Comparison of ENCODE assay signal across 1 cellular context in the genomic region with DNA sequence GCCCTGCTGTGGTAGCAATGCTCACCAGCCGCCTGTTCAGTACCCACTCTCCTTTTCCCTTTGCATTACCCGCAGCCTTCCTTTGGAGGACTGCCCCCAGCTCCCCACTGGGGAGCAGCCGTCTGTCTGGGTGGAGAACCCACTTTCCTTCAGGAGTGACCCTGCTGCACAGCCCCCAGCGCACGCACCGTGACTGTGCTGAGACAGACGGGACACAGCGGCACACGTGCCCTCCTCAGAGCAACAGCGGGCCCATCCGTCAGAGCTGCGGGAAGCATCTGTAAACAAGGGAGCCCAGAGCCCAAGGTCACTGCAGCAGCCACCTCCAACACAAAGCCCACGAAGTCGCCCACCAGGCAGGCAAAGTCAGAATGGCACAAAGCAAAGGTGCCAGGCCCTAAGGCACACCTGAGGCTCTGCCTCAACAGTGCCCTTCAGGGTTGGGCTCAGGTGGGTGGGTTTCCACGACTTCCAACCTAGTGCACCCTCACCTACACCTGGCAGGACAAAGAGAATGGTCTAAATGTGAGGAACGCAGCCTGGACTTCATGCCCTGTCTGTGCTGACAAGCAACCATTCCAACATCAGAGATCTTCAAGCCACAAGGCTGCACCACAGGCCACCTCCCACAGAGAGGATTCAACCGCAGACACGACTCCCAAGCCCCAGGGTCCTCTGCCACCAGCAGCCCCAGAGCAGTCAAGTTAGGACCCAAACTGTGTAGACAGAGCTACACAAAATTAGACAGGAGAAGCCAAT.
TF ChIP-seq lines count a peak whose summit lies in the region.

No MANE protein-coding gene starts in this region.

TF ChIP-seq in HepG2, 621 proteins besides CTCF, POLR2A, EP300 and RAD21 (continued from another document and continues in another):
- TF ChIP-seq, protein P1, sequence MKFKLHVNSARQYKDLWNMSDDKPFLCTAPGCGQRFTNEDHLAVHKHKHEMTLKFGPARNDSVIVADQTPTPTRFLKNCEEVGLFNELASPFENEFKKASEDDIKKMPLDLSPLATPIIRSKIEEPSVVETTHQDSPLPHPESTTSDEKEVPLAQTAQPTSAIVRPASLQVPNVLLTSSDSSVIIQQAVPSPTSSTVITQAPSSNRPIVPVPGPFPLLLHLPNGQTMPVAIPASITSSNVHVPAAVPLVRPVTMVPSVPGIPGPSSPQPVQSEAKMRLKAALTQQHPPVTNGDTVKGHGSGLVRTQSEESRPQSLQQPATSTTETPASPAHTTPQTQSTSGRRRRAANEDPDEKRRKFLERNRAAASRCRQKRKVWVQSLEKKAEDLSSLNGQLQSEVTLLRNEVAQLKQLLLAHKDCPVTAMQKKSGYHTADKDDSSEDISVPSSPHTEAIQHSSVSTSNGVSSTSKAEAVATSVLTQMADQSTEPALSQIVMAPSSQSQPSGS (CRISPR knock-in tag; IDR thresholded peaks at IDR 0.05), result peak; percentile 45; the same call in 1 of the 2 replicates
- TF ChIP-seq TEF (CRISPR knock-in tag; IDR thresholded peaks at IDR 0.05) (no peak), HBP1 (CRISPR knock-in tag; IDR thresholded peaks at IDR 0.05; ENCODE audit: low read depth) (no peak; the same call in 1 of the 2 replicates), ATRX (CRISPR knock-in tag; IDR thresholded peaks at IDR 0.05; ENCODE audit: borderline replicate concordance) (no peak), ZNF496 (CRISPR knock-in tag; IDR thresholded peaks at IDR 0.05; ENCODE audit: insufficient replicate concordance) (no peak), CCDC6 (CRISPR knock-in tag; IDR thresholded peaks at IDR 0.05) (peak; percentile 72; the same call in 1 of the 2 replicates), ZNF251 (CRISPR knock-in tag; IDR thresholded peaks at IDR 0.05) (no peak), ZNF335 (CRISPR knock-in tag; IDR thresholded peaks at IDR 0.05) (no peak), TEAD3 (CRISPR knock-in tag; optimal IDR thresholded peaks at IDR 0.05; ENCODE audit: borderline replicate concordance) (peak; percentile 73), USF2 (IDR thresholded peaks at IDR 0.05; ENCODE audit: low read depth, low read length) (peak; percentile 41; the same call in 1 of the 2 replicates), USF2 (CRISPR knock-in tag; IDR thresholded peaks at IDR 0.05; ENCODE audit: borderline replicate concordance) (peak; percentile 74; the same call in 1 of the 2 replicates), ZNF446 (CRISPR knock-in tag; IDR thresholded peaks at IDR 0.05) (no peak), EEA1 (CRISPR knock-in tag; IDR thresholded peaks at IDR 0.05; ENCODE audit: borderline replicate concordance) (no peak), PHF21A (CRISPR knock-in tag; IDR thresholded peaks at IDR 0.05) (peak; percentile 76), SETDB1 (CRISPR knock-in tag; IDR thresholded peaks at IDR 0.05; ENCODE audit: borderline replicate concordance) (no peak), ZNF30 (CRISPR knock-in tag; IDR thresholded peaks at IDR 0.05) (no peak), ZFAT (CRISPR knock-in tag; conservative IDR thresholded peaks at IDR 0.05) (no peak), MEF2D (CRISPR knock-in tag; IDR thresholded peaks at IDR 0.05) (peak; percentile 76), ZNF720 (CRISPR knock-in tag; IDR thresholded peaks at IDR 0.05) (no peak), ZKSCAN1 (IDR thresholded peaks at IDR 0.05; ENCODE audit: low read length) (no peak), NR2F1 (CRISPR knock-in tag; IDR thresholded peaks at IDR 0.05) (no peak), ZNF326 (CRISPR knock-in tag; IDR thresholded peaks at IDR 0.05; ENCODE audit: borderline replicate concordance) (no peak), KDM5B (CRISPR knock-in tag; IDR thresholded peaks at IDR 0.05; ENCODE audit: borderline replicate concordance) (peak; percentile 83; the same call in 1 of the 2 replicates), FOXA1 (IDR thresholded peaks at IDR 0.05) (0 out of 2 replicates have a peak, but pooled peaks have one; percentile 38), FOXA1 (CRISPR knock-in tag; IDR thresholded peaks at IDR 0.05) (peak; percentile 100), CAMTA2 (CRISPR knock-in tag; IDR thresholded peaks at IDR 0.05; ENCODE audit: borderline replicate concordance) (0 out of 2 replicates have a peak, but pooled peaks have one; percentile 65), ARID5B (CRISPR knock-in tag; IDR thresholded peaks at IDR 0.05) (peak; percentile 66), AHR (CRISPR knock-in tag; IDR thresholded peaks at IDR 0.05) (no peak), CSRNP1 (CRISPR knock-in tag; IDR thresholded peaks at IDR 0.05) (no peak), ADNP (CRISPR knock-in tag; IDR thresholded peaks at IDR 0.05) (no peak), ZNF468 (CRISPR knock-in tag; IDR thresholded peaks at IDR 0.05) (0 out of 2 replicates have a peak, but pooled peaks have one; percentile 30), NR1H2 (CRISPR knock-in tag; IDR thresholded peaks at IDR 0.05; ENCODE audit: borderline replicate concordance, low read depth) (no peak), BCL3 (CRISPR knock-in tag; IDR thresholded peaks at IDR 0.05) (no peak; the same call in 1 of the 2 replicates)
- TF ChIP-seq, protein P2, sequence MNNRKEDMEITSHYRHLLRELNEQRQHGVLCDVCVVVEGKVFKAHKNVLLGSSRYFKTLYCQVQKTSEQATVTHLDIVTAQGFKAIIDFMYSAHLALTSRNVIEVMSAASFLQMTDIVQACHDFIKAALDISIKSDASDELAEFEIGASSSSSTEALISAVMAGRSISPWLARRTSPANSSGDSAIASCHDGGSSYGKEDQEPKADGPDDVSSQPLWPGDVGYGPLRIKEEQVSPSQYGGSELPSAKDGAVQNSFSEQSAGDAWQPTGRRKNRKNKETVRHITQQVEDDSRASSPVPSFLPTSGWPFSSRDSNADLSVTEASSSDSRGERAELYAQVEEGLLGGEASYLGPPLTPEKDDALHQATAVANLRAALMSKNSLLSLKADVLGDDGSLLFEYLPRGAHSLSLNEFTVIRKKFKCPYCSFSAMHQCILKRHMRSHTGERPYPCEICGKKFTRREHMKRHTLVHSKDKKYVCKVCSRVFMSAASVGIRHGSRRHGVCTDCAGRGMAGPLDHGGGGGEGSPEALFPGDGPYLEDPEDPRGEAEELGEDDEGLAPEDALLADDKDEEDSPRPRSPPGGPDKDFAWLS (CRISPR knock-in tag; IDR thresholded peaks at IDR 0.05; ENCODE audit: borderline replicate concordance), result no peak
- TF ChIP-seq, protein P3, sequence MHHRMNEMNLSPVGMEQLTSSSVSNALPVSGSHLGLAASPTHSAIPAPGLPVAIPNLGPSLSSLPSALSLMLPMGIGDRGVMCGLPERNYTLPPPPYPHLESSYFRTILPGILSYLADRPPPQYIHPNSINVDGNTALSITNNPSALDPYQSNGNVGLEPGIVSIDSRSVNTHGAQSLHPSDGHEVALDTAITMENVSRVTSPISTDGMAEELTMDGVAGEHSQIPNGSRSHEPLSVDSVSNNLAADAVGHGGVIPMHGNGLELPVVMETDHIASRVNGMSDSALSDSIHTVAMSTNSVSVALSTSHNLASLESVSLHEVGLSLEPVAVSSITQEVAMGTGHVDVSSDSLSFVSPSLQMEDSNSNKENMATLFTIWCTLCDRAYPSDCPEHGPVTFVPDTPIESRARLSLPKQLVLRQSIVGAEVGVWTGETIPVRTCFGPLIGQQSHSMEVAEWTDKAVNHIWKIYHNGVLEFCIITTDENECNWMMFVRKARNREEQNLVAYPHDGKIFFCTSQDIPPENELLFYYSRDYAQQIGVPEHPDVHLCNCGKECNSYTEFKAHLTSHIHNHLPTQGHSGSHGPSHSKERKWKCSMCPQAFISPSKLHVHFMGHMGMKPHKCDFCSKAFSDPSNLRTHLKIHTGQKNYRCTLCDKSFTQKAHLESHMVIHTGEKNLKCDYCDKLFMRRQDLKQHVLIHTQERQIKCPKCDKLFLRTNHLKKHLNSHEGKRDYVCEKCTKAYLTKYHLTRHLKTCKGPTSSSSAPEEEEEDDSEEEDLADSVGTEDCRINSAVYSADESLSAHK (CRISPR knock-in tag; IDR thresholded peaks at IDR 0.05; ENCODE audit: borderline replicate concordance), result no peak
- TF ChIP-seq, protein P4, sequence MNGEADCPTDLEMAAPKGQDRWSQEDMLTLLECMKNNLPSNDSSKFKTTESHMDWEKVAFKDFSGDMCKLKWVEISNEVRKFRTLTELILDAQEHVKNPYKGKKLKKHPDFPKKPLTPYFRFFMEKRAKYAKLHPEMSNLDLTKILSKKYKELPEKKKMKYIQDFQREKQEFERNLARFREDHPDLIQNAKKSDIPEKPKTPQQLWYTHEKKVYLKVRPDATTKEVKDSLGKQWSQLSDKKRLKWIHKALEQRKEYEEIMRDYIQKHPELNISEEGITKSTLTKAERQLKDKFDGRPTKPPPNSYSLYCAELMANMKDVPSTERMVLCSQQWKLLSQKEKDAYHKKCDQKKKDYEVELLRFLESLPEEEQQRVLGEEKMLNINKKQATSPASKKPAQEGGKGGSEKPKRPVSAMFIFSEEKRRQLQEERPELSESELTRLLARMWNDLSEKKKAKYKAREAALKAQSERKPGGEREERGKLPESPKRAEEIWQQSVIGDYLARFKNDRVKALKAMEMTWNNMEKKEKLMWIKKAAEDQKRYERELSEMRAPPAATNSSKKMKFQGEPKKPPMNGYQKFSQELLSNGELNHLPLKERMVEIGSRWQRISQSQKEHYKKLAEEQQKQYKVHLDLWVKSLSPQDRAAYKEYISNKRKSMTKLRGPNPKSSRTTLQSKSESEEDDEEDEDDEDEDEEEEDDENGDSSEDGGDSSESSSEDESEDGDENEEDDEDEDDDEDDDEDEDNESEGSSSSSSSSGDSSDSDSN (CRISPR knock-in tag; IDR thresholded peaks at IDR 0.05), result peak; percentile 82
